In the genomic region with DNA sequence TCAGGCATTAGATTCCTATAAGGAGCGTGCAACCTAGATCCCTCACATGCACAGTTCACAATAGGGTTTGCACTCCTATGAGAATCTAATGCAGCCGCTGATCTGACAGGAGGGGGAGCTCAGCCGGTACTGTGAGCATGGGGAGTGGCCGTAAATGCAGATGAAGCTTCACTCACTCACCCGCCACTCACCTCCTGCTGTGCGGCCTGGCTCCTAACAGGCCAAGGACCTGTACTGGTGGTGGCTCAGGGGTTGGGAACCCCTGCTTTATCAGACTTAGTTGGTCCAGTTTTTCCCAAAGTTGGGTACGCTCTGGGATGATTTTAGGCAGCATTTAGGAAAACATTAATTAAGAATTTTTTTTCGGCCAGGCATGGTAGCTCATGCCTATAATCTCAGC, we compare ENCODE assay signal across 21 cellular contexts.
DNase-seq lines count a peak whose midpoint lies in the region; ATAC-seq, FAIRE-seq and TF ChIP-seq lines count a peak whose summit lies in the region.
"Had no signal": no experiment of that assay in that cellular context is flagged by ENCODE, and none has a peak within 500 bp of the region (broad histone marks: within the 10 kb centered on the region; RNA-seq: fewer than 3 reads in every experiment).

No MANE protein-coding gene starts in this region.

- H3K27ac ChIP-seq in K562 (ENCODE audit: extremely low read depth, low read depth, low read length) = no peak overlapping the region
- H3K27ac ChIP-seq in small intestine (ENCODE audit: low read depth in 1 of 2, low read length in 1 of 2) = no peak overlapping the region
- H3K27ac ChIP-seq: adrenal gland had no signal

- intact Hi-C loops in K562 (cut with micrococcal nuclease) = loop anchor here (5.0 kb wide), 1 partner anchor 67 kb away; no protein-coding TSS in a partner anchor

- TF ChIP-seq EP300 in K562 (IDR thresholded peaks at IDR 0.05; ENCODE audit: low read length) = no peak

- no peaks in the 10 kb centered on the region for H3K79me2 ChIP-seq in K562 (ENCODE audit: control insufficient read depth, insufficient read depth, low read length)

- 8% methylated on average over 8 of the region's 8 CpGs for WGBS in K562 (ENCODE audit: insufficient coverage, low coverage, missing lambda C conversion rate)
- WGBS in small intestine, 3 donors = 49 to 77% (median 70%) methylated on average over 8 of the region's 8 CpGs

- no peak for TF ChIP-seq POLR2A in K562 (conservative IDR thresholded peaks at IDR 0.05)

- H3K4me3 ChIP-seq in K562 (no peak overlapping the region), small intestine (ENCODE audit: low read depth in 1 of 2, low read length in 2 of 2) (no peak overlapping the region)
- H3K4me3 ChIP-seq: adrenal gland had no signal

- H3K9ac ChIP-seq in K562 (ENCODE audit: insufficient read depth in 1 of 2, low read depth in 2 of 2, low read length in 2 of 2) = no peak overlapping the region

- POLR2A ChIA-PET in K562 (lab: Yijun Ruan, JAX) = interaction anchor here (0.7 to 2.2 kb wide), 4 partner anchors 11 to 28 kb away, joined by 3 to 11 read pairs (median 4); no protein-coding TSS in a partner anchor

- DNase-seq in NCI-H748 (lab: John Stamatoyannopoulos, UW; ENCODE audit: unreplicated experiment) (peak; percentile 3), NCI-H748 treated with DMSO at 0.1 percent for 48 hours (lab: John Stamatoyannopoulos, UW) (no peak), NCI-H510A (lab: John Stamatoyannopoulos, UW) (peak; percentile 75), K562 (ENCODE audit: extremely low read depth in 1 of 4, low spot score in 3 of 4) (peak; percentile 61 to 89 (median 64)), small intestine (peak; percentile 20), midbrain (lab: John Stamatoyannopoulos, UW) (no peak), DMS79 (lab: John Stamatoyannopoulos, UW) (no peak)
- DNase-seq in stimulated activated naive CD4-positive, alpha-beta T cell treated with Interleukin-2 at 50 U/mL for 16 hours (lab: John Stamatoyannopoulos, UW) = no peak
- DNase-seq: activated CD4-positive, CD25-positive, alpha-beta regulatory T cell treated with anti-CD3 and anti-CD28 coated beads, Interleukin-2, amount 50 U/mL, for 72 hours; activated CD8-positive, alpha-beta memory T cell treated with anti-CD3 and anti-CD28 coated beads, Interleukin-2, amount 10 ng/mL, durations not matched to agents 7 days and 5 days; adrenal gland; DMS53; effector CD8-positive, alpha-beta T cell; kidney glomerular epithelial cell; NCI-H2081; retina; SIG-M5; T-helper 17 cell; trophoblast cell had no signal

- H4K20me1 ChIP-seq in K562 (replicated peaks; ENCODE audit: control insufficient read depth, insufficient read depth, low read length) = no peaks in the 10 kb centered on the region

- no peaks in the 10 kb centered on the region for H3K27me3 ChIP-seq in K562 (ENCODE audit: control insufficient read depth in 2 of 2, insufficient read depth in 2 of 2, low read length in 2 of 2)
- H3K27me3 ChIP-seq in small intestine (ENCODE audit: control insufficient read depth in 2 of 2, insufficient read depth in 2 of 2, low read length in 2 of 2) = no peaks in the 10 kb centered on the region
- H3K27me3 ChIP-seq: adrenal gland had no signal

- no TSS peak for BruUV-seq in K562 (replicated peaks; lab: Mats Ljungman, UMichigan)

- peak; percentile 90 for FAIRE-seq in K562 (lab: Jason Lieb, UNC)
- no peak for FAIRE-seq in small intestine (lab: Jason Lieb, UNC)
- FAIRE-seq: HTR-8/SVneo had no signal

- H3K36me3 ChIP-seq in K562 (ENCODE audit: control insufficient read depth, insufficient read depth, low read length) (no peaks in the 10 kb centered on the region), small intestine (ENCODE audit: control insufficient read depth in 2 of 2, insufficient read depth in 2 of 2, low read length in 2 of 2) (no peaks in the 10 kb centered on the region)
- H3K36me3 ChIP-seq: adrenal gland had no signal

- H3K4me1 ChIP-seq in K562 (replicated peaks in 1 of 2; ENCODE audit: control insufficient read depth in 2 of 2, insufficient read depth in 2 of 2, low read length in 2 of 2) (peaks cover 7 to 17% of the 10 kb centered on the region in 2 experiments; a peak in 4 of 5 replicates), small intestine (ENCODE audit: control insufficient read depth in 2 of 2, insufficient read depth in 1 of 2, low read depth in 1 of 2, low read length in 1 of 2) (no peaks in the 10 kb centered on the region)
- H3K4me1 ChIP-seq: adrenal gland had no signal

- in situ Hi-C loops in K562 (cut with MboI) = no loop called here

- H3K9me1 ChIP-seq in K562 (ENCODE audit: control insufficient read depth, insufficient read depth, low read length) = no peaks in the 10 kb centered on the region

- TF ChIP-seq RAD21 in K562 (CRISPR knock-in tag; conservative IDR thresholded peaks at IDR 0.05 in 1 of 2, IDR thresholded peaks at IDR 0.05 in 1 of 2) = peak; percentile 17 to 63; a peak in 2 of 4 replicates

- CTCF ChIA-PET in K562 (lab: Yijun Ruan, JAX; ENCODE audit: low intra/inter-chr PET ratio) = no interaction called here

- no peak overlapping the region for H3K4me2 ChIP-seq in K562 (ENCODE audit: insufficient read depth, low read length)

- ATAC-seq in K562 = peak; percentile 99
- ATAC-seq: activated CD8-positive, alpha-beta memory T cell treated with anti-CD3 and anti-CD28 coated beads, Interleukin-2, amount 10 ng/mL, durations not matched to agents 7 days and 5 days; stimulated activated memory B cell treated with anti-CD40 and anti-IgM and Interleukin-4, amounts not matched to agents 10 μg/mL and 1 μg/mL and 100 μg/mL, for 72 hours; T-helper 17 cell had no signal

- H2AFZ ChIP-seq in K562 (ENCODE audit: low read depth, low read length) = peak overlapping the region; percentile 60

- H3K9me3 ChIP-seq in K562 (replicated peaks; ENCODE audit: control insufficient read depth, insufficient read depth, low read depth, low read length) (peaks cover 7% of the 10 kb centered on the region; the same call in 1 of the 2 replicates), small intestine (ENCODE audit: control insufficient read depth, low read depth) (no peaks in the 10 kb centered on the region)
- H3K9me3 ChIP-seq: adrenal gland had no signal

- peak; percentile 19 to 53 (median 38); a peak in 3 of 6 replicates for TF ChIP-seq CTCF in K562 (IDR thresholded peaks at IDR 0.05 in 2 of 3, conservative IDR thresholded peaks at IDR 0.05 in 1 of 3; ENCODE audit: insufficient read depth in 2 of 3, low read depth in 1 of 3, low read length in 3 of 3)

TF ChIP-seq in K562, 482 proteins besides CTCF, POLR2A, EP300 and RAD21 (continues in another document):
- peak; percentile 20 for TF ChIP-seq E2F8 (IDR thresholded peaks at IDR 0.05; ENCODE audit: low read depth, partially characterized antibody)
- TF ChIP-seq SMAD1 (IDR thresholded peaks at IDR 0.05; ENCODE audit: low read depth, low read length, partially characterized antibody) = no peak
- TF ChIP-seq, protein P1, sequence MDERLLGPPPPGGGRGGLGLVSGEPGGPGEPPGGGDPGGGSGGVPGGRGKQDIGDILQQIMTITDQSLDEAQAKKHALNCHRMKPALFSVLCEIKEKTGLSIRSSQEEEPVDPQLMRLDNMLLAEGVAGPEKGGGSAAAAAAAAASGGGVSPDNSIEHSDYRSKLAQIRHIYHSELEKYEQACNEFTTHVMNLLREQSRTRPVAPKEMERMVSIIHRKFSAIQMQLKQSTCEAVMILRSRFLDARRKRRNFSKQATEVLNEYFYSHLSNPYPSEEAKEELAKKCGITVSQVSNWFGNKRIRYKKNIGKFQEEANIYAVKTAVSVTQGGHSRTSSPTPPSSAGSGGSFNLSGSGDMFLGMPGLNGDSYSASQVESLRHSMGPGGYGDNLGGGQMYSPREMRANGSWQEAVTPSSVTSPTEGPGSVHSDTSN (CRISPR knock-in tag; IDR thresholded peaks at IDR 0.05; ENCODE audit: low read depth) = peak; percentile 75
- TF ChIP-seq, protein P1 (tag; conservative IDR thresholded peaks at IDR 0.05; ENCODE audit: low read depth) = peak; percentile 70
- TF ChIP-seq ZFX (CRISPR knock-in tag; IDR thresholded peaks at IDR 0.05) = peak; percentile 72
- TF ChIP-seq CTBP1 (IDR thresholded peaks at IDR 0.05; ENCODE audit: borderline replicate concordance) = peak; percentile 37; the same call in 1 of the 2 replicates
- TF ChIP-seq CXXC5 (CRISPR knock-in tag; IDR thresholded peaks at IDR 0.05) = 0 out of 2 replicates have a peak, but pooled peaks have one; percentile 25
- TF ChIP-seq ATF7 (IDR thresholded peaks at IDR 0.05) = 0 out of 2 replicates have a peak, but pooled peaks have one; percentile 38
- peak; percentile 8 for TF ChIP-seq NEUROD1 (IDR thresholded peaks at IDR 0.05; ENCODE audit: borderline replicate concordance, low read depth, low read length, partially characterized antibody)
- 0 out of 2 replicates have a peak, but pooled peaks have one; percentile 9 for TF ChIP-seq EP400 (IDR thresholded peaks at IDR 0.05)

Comparison
In these comparisons a context has a peak if more than half of its experiments do, and no peak if none do; other contexts are left out.
1. DNase-seq: peak in NCI-H748 (single experiment), NCI-H510A (single experiment), K562 (4 of 4) and small intestine (single experiment); none in NCI-H748 treated with DMSO at 0.1 percent for 48 hours (single experiment), stimulated activated naive CD4-positive, alpha-beta T cell treated with Interleukin-2 at 50 U/mL for 16 hours (single experiment), midbrain (single experiment) and DMS79 (single experiment).